In genomic region chr2:37414470-37414949, GRCh38 we compare ENCODE assay signal across 7 cellular contexts.
A peak's percentile ranks its signal among the peaks of the same experiment; 100 is the strongest.
DNase-seq lines count a peak whose midpoint lies in the region; ATAC-seq and TF ChIP-seq lines count a peak whose summit lies in the region.

No MANE protein-coding gene starts in this region.

- DNase-seq in G401 (ENCODE audit: low spot score) = peak; percentile 32
- peak; percentile 23 for DNase-seq in NCI-H526 treated with DMSO at 0.1 percent for 48 hours (lab: John Stamatoyannopoulos, UW)
- peak; percentile 80 for DNase-seq in astrocyte of the spinal cord (ENCODE audit: low read depth, low spot score)
- peak; percentile 69 for DNase-seq in iPS-NIHi11 (ENCODE audit: low spot score)
- peak; percentile 36 for DNase-seq in smooth muscle cell of the brain vasculature (ENCODE audit: low read depth, low spot score)
- DNase-seq in middle frontal gyrus (ENCODE audit: extremely low spot score, low spot score) = no peak

- ATAC-seq in HG03095 (IDR thresholded peaks at IDR 0.05; ENCODE audit: unreplicated experiment) = peak; percentile 62

- H3K4me3 ChIP-seq in astrocyte of the spinal cord (ENCODE audit: low read depth, low read length) = no peak overlapping the region

- in situ Hi-C loops in G401 (cut with HindIII; ENCODE audit: low sequenced_read_pairs) = loop anchor here (25.0 kb wide), 1 partner anchor 423 kb away; no protein-coding TSS in a partner anchor
- in situ Hi-C loops in astrocyte of the spinal cord (cut with HindIII; ENCODE audit: low sequenced_read_pairs) = loop anchor here (25.0 kb wide), 1 partner anchor 273 kb away; no protein-coding TSS in a partner anchor

- TF ChIP-seq CTCF in astrocyte of the spinal cord (IDR thresholded peaks at IDR 0.05; ENCODE audit: low read depth, low read length) = peak; percentile 83
